ENCODE assay signal across 15 cellular contexts in the genomic region with DNA sequence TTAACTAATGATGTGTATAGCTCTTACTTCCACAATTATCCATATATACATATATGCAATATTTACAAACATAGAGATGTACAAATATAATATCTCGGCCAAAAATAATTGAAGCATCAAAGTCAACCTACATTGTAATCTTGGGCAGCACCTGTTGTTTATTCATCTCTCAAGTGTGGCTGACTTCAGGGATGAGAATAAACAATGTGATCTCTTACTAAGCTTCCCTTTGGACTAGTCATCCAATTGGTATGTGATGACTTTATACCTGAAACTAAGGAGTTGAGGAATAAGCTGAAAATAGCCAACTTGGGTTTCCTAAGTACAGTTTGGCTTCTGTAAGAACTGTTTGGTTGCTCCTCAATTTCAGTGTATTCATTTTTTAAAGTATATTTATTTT.
DNase-seq lines count a peak whose midpoint lies in the region; ATAC-seq and TF ChIP-seq lines count a peak whose summit lies in the region.
"Had no signal": no experiment of that assay in that cellular context is flagged by ENCODE, and none has a peak within 500 bp of the region (broad histone marks: within the 10 kb centered on the region; RNA-seq: fewer than 3 reads in every experiment).

No MANE protein-coding gene starts in this region.

- POLR2A ChIA-PET in AG04450 (lab: Yijun Ruan, JAX), result no interaction called here
- POLR2A ChIA-PET in RWPE1 (lab: Yijun Ruan, JAX; ENCODE audit: low non-redundant PET), result no interaction called here
- POLR2A ChIA-PET in naive thymus-derived CD4-positive, alpha-beta T cell (lab: Charles Lee), result no interaction called here

- intact Hi-C loops in naive thymus-derived CD4-positive, alpha-beta T cell (cut with micrococcal nuclease), result no loop called here

- no peak overlapping the region for H3K4me3 ChIP-seq in AG04450 (ENCODE audit: low read depth, low read length)
- no peak overlapping the region for H3K4me3 ChIP-seq in naive thymus-derived CD4-positive, alpha-beta T cell (ENCODE audit: low read length)

- H3K4me3 Mint-ChIP-seq in naive thymus-derived CD4-positive, alpha-beta T cell, result no peak overlapping the region
- H3K4me3 Mint-ChIP-seq: central memory CD8-positive, alpha-beta T cell; naive B cell had no signal

- ATAC-seq in GM21529 (IDR thresholded peaks at IDR 0.05; ENCODE audit: unreplicated experiment), result no peak
- no peak for ATAC-seq in naive thymus-derived CD4-positive, alpha-beta T cell

- H3K36me3 Mint-ChIP-seq in naive thymus-derived CD4-positive, alpha-beta T cell, result peaks cover 0 to 10% (median 5%) of the 10 kb centered on the region in 5 donors
- H3K36me3 Mint-ChIP-seq: naive B cell had no signal

- peaks cover 0 to 3% (median 0%) of the 10 kb centered on the region in 7 donors for H3K4me1 Mint-ChIP-seq in naive thymus-derived CD4-positive, alpha-beta T cell
- H3K4me1 Mint-ChIP-seq: central memory CD8-positive, alpha-beta T cell had no signal

- H3K36me3 ChIP-seq in naive thymus-derived CD4-positive, alpha-beta T cell (ENCODE audit: control insufficient read depth in 2 of 3, insufficient read depth in 3 of 3, low read length in 3 of 3), result no peaks in the 10 kb centered on the region

- no peaks in the 10 kb centered on the region for H3K4me1 ChIP-seq in naive thymus-derived CD4-positive, alpha-beta T cell (ENCODE audit: control insufficient read depth in 2 of 2, insufficient read depth in 2 of 2, low read length in 2 of 2)

- no peaks in the 10 kb centered on the region for H3K27me3 Mint-ChIP-seq in naive thymus-derived CD4-positive, alpha-beta T cell
- H3K27me3 Mint-ChIP-seq: central memory CD8-positive, alpha-beta T cell; naive B cell had no signal

- H3K27ac ChIP-seq in AG04450 (ENCODE audit: low read depth, low read length), result no peak overlapping the region
- no peak overlapping the region for H3K27ac ChIP-seq in RWPE1
- H3K27ac ChIP-seq in naive thymus-derived CD4-positive, alpha-beta T cell (ENCODE audit: low read depth, low read length), result no peak overlapping the region

- no peak overlapping the region for H3K27ac Mint-ChIP-seq in naive thymus-derived CD4-positive, alpha-beta T cell
- H3K27ac Mint-ChIP-seq: naive B cell had no signal

- peak; percentile 29 for DNase-seq in AG04450 (ENCODE audit: low read depth, low spot score)
- DNase-seq in HT1080 (ENCODE audit: low read depth), result peak; percentile 76
- peak; percentile 79 for DNase-seq in RWPE1 (ENCODE audit: low spot score)
- DNase-seq in glomerular visceral epithelial cell (ENCODE audit: extremely low spot score), result peak; percentile 39
- no peak for DNase-seq in GM19238 (ENCODE audit: insufficient read length, low spot score)
- no peak for DNase-seq in mesenteric fat pad (ENCODE audit: low spot score)
- DNase-seq in naive thymus-derived CD4-positive, alpha-beta T cell, result no peak
- DNase-seq: activated naive CD4-positive, alpha-beta T cell treated with anti-CD3 and anti-CD28 coated beads, Interleukin-2, amount 50 U/mL, for 16 hours; DMS 273 treated with DMSO at 0.1 percent for 48 hours; glutamatergic neuron; naive B cell; NCI-H2081 treated with DMSO at 0.1 percent for 48 hours; substantia nigra had no signal

- no peaks in the 10 kb centered on the region for H3K27me3 ChIP-seq in AG04450 (ENCODE audit: control insufficient read depth, insufficient read depth, low read length)
- H3K27me3 ChIP-seq in naive thymus-derived CD4-positive, alpha-beta T cell (ENCODE audit: control insufficient read depth in 2 of 2, insufficient read depth in 2 of 2, low read length in 2 of 2), result no peaks in the 10 kb centered on the region

- H3K9me3 ChIP-seq in AG04450 (ENCODE audit: control insufficient read depth, insufficient read depth, low read length), result no peaks in the 10 kb centered on the region
- no peaks in the 10 kb centered on the region for H3K9me3 ChIP-seq in naive thymus-derived CD4-positive, alpha-beta T cell (ENCODE audit: control insufficient read depth in 2 of 3, low read length in 3 of 3)

- TF ChIP-seq CTCF in AG04450 (IDR thresholded peaks at IDR 0.05; ENCODE audit: low read depth, low read length) (no peak), RWPE1 (conservative IDR thresholded peaks at IDR 0.05; ENCODE audit: low read depth) (no peak)

- CTCF ChIA-PET in AG04450 (lab: Charles Lee), result no interaction called here
- CTCF ChIA-PET in RWPE1 (lab: Yijun Ruan, JAX), result interaction anchor here (0.6 to 0.8 kb wide), 2 partner anchors 67 to 358 kb away, joined by 3 to 5 read pairs; no protein-coding TSS in a partner anchor
- CTCF ChIA-PET in naive thymus-derived CD4-positive, alpha-beta T cell (lab: Charles Lee), result no interaction called here

- H3K9me3 Mint-ChIP-seq in naive thymus-derived CD4-positive, alpha-beta T cell, result peaks cover 0 to 3% (median 0%) of the 10 kb centered on the region in 11 donors
- H3K9me3 Mint-ChIP-seq: central memory CD8-positive, alpha-beta T cell had no signal

Comparison
In these comparisons a context has a peak if more than half of its experiments do, and no peak if none do; other contexts are left out.
1. DNase-seq: peak in AG04450 (single experiment), HT1080 (single experiment), RWPE1 (single experiment) and glomerular visceral epithelial cell (single experiment); none in GM19238 (single experiment), mesenteric fat pad (single experiment) and naive thymus-derived CD4-positive, alpha-beta T cell (0 of 9).